Comparison of ENCODE assay signal across 6 cellular contexts in the genomic region with DNA sequence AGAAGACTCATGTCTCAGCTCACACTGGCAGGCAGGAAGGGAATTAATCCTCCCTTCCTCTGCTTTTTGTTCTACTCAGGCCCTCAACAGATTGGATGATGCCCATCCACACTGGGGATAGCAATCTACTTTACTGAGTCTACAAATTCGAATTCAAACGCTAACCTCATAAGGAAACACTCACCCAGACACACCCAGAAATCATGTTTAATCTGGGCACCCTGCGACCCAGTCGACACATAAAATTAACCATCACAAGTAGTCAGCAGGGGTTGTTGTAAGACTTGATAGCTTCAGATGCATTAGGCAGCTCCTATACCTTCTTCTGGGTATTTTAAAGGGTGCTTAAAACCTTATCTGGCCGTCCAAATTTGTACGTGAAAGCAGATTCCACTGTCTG.
"Had no signal": no experiment of that assay in that cellular context is flagged by ENCODE, and none has a peak within 500 bp of the region (broad histone marks: within the 10 kb centered on the region; RNA-seq: fewer than 3 reads in every experiment).

No MANE protein-coding gene starts in this region.

- DNase-seq: H9, HCEC 1CT, KG1 had no signal

- ATAC-seq: GM23338, HepG2 had no signal

- H3K27ac ChIP-seq: HL-60 had no signal

- H3K4me3 ChIP-seq: GM23338 had no signal
